ENCODE assay signal across 1 cellular context in the genomic region with DNA sequence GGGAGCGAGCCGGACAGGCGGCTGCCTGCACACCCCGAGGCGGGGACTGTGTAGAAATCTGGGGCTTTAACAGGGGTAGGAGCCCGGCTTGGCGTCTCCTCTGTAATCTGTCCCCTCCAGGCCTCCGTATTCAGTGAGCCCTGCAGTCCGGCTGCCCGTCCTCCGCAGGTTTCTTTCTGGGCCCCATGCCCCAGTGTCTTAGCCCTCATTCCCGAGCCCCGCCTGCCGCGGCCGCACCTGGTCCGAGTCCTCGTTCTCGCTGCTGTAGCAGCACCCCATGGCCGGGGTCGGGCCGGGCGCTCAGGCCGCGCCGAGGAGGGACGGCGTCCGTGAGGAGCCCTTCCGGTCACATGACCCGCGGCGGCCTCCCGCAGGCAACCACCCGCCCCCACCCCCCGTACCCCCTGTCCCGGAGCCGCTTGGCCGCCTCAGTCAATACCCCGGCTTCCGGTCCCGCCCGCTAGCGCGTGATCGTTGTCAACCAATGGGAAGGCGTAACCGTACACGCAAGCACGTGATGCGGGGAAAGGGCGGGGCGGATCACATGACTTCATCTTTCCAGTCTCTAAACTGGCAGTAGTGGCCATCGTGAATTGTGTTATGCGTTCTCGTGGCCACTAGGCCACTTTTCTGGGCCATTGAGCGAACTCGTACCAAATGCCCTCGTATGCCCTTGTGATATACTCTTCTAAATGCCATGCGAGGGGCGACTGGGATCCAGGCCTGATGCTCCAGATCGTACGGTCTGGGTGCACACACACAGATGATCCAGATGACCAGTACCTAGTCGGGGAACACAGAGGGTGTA.
TF ChIP-seq lines count a peak whose summit lies in the region.

Gene LAMTOR1, minus strand, starts transcription at position 352 of the 808 bp plus-strand sequence. Its CDS starts 73 bp downstream, at position 279.

TF ChIP-seq in A549, 52 proteins besides CTCF, POLR2A, EP300 and RAD21 (continued from another document):
- no peak for TF ChIP-seq REST (IDR thresholded peaks at IDR 0.05)
- TF ChIP-seq NPAS2 (CRISPR knock-in tag; IDR thresholded peaks at IDR 0.05; ENCODE audit: borderline replicate concordance) = no peak
- TF ChIP-seq FOSL2 (IDR thresholded peaks at IDR 0.05) = no peak
- no peak for TF ChIP-seq FOSL2 (CRISPR knock-in tag; IDR thresholded peaks at IDR 0.05)
- TF ChIP-seq E2F6 (IDR thresholded peaks at IDR 0.05; ENCODE audit: borderline replicate concordance, low read depth) = peak; percentile 43; the same call in 1 of the 2 replicates
- TF ChIP-seq, protein P1, sequence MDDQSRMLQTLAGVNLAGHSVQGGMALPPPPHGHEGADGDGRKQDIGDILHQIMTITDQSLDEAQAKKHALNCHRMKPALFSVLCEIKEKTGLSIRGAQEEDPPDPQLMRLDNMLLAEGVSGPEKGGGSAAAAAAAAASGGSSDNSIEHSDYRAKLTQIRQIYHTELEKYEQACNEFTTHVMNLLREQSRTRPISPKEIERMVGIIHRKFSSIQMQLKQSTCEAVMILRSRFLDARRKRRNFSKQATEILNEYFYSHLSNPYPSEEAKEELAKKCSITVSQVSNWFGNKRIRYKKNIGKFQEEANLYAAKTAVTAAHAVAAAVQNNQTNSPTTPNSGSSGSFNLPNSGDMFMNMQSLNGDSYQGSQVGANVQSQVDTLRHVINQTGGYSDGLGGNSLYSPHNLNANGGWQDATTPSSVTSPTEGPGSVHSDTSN (IDR thresholded peaks at IDR 0.05) = no peak; the same call in 1 of the 2 replicates
- TF ChIP-seq EHMT2 (IDR thresholded peaks at IDR 0.05; ENCODE audit: low read depth) = no peak
- peak; percentile 81 for TF ChIP-seq MAZ (IDR thresholded peaks at IDR 0.05; ENCODE audit: borderline replicate concordance, low read depth, low read length)
- no peak for TF ChIP-seq KDM1A (IDR thresholded peaks at IDR 0.05; ENCODE audit: low read depth)
- TF ChIP-seq SMC3 (IDR thresholded peaks at IDR 0.05) = no peak
- peak; percentile 72 to 98 for TF ChIP-seq JUN (IDR thresholded peaks at IDR 0.05)
- no peak for TF ChIP-seq HDAC2 (IDR thresholded peaks at IDR 0.05)
- no peak for TF ChIP-seq ZC3H11A (IDR thresholded peaks at IDR 0.05)
- TF ChIP-seq MYC (IDR thresholded peaks at IDR 0.05; ENCODE audit: borderline replicate concordance, low read length) = no peak
- TF ChIP-seq, protein P2, sequence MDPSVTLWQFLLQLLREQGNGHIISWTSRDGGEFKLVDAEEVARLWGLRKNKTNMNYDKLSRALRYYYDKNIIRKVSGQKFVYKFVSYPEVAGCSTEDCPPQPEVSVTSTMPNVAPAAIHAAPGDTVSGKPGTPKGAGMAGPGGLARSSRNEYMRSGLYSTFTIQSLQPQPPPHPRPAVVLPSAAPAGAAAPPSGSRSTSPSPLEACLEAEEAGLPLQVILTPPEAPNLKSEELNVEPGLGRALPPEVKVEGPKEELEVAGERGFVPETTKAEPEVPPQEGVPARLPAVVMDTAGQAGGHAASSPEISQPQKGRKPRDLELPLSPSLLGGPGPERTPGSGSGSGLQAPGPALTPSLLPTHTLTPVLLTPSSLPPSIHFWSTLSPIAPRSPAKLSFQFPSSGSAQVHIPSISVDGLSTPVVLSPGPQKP (IDR thresholded peaks at IDR 0.05; ENCODE audit: low read depth, low read length) = no peak
- no peak for TF ChIP-seq GATA3 (IDR thresholded peaks at IDR 0.05; ENCODE audit: borderline replicate concordance)
- 0 out of 2 replicates have a peak, but pooled peaks have one; percentile 43 for TF ChIP-seq ZNF302 (CRISPR knock-in tag; IDR thresholded peaks at IDR 0.05)
- TF ChIP-seq MAX (IDR thresholded peaks at IDR 0.05) = peak; percentile 76
- TF ChIP-seq, protein P3, sequence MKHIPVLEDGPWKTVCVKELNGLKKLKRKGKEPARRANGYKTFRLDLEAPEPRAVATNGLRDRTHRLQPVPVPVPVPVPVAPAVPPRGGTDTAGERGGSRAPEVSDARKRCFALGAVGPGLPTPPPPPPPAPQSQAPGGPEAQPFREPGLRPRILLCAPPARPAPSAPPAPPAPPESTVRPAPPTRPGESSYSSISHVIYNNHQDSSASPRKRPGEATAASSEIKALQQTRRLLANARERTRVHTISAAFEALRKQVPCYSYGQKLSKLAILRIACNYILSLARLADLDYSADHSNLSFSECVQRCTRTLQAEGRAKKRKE (CRISPR knock-in tag; IDR thresholded peaks at IDR 0.05; ENCODE audit: low read depth) = no peak
- no peak; the same call in 1 of the 2 replicates for TF ChIP-seq HOXB5 (CRISPR knock-in tag; IDR thresholded peaks at IDR 0.05)
- peak; percentile 90 for TF ChIP-seq PHF8 (IDR thresholded peaks at IDR 0.05; ENCODE audit: borderline replicate concordance, low read depth)
- TF ChIP-seq NFE2L2 (conservative IDR thresholded peaks at IDR 0.05; ENCODE audit: low read length) = no peak
- 0 out of 2 replicates have a peak, but pooled peaks have one; percentile 45 for TF ChIP-seq HOXA7 (CRISPR knock-in tag; IDR thresholded peaks at IDR 0.05)
- TF ChIP-seq HMGXB4 (CRISPR knock-in tag; IDR thresholded peaks at IDR 0.05; ENCODE audit: borderline replicate concordance) = no peak
- peak; percentile 64; the same call in 1 of the 2 replicates for TF ChIP-seq TFCP2L1 (CRISPR knock-in tag; IDR thresholded peaks at IDR 0.05)
- TF ChIP-seq CBX8 (IDR thresholded peaks at IDR 0.05) = no peak
- TF ChIP-seq SREBF2 (IDR thresholded peaks at IDR 0.05) = no peak
- TF ChIP-seq KDM5A (IDR thresholded peaks at IDR 0.05) = peak; percentile 46; the same call in 1 of the 2 replicates
- TF ChIP-seq TP53 (CRISPR knock-in tag; IDR thresholded peaks at IDR 0.05) = no peak
- TF ChIP-seq MAFK (IDR thresholded peaks at IDR 0.05; ENCODE audit: partially characterized antibody) = no peak
- TF ChIP-seq EHF (CRISPR knock-in tag; IDR thresholded peaks at IDR 0.05) = peak; percentile 41; the same call in 1 of the 2 replicates
- TF ChIP-seq CHD2 (IDR thresholded peaks at IDR 0.05; ENCODE audit: low read length, partially characterized antibody) = no peak
- no peak for TF ChIP-seq CBX2 (IDR thresholded peaks at IDR 0.05; ENCODE audit: borderline replicate concordance, low read depth)
- TF ChIP-seq BHLHE40 (IDR thresholded peaks at IDR 0.05; ENCODE audit: low read depth, low read length) = peak; percentile 87
- TF ChIP-seq ESRRA (IDR thresholded peaks at IDR 0.05; ENCODE audit: borderline replicate concordance, low read length) = no peak
- TF ChIP-seq NR3C1 (IDR thresholded peaks at IDR 0.05) = no peak
- TF ChIP-seq, protein P4, sequence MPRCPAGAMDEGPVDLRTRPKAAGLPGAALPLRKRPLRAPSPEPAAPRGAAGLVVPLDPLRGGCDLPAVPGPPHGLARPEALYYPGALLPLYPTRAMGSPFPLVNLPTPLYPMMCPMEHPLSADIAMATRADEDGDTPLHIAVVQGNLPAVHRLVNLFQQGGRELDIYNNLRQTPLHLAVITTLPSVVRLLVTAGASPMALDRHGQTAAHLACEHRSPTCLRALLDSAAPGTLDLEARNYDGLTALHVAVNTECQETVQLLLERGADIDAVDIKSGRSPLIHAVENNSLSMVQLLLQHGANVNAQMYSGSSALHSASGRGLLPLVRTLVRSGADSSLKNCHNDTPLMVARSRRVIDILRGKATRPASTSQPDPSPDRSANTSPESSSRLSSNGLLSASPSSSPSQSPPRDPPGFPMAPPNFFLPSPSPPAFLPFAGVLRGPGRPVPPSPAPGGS (IDR thresholded peaks at IDR 0.05) = peak; percentile 68; the same call in 1 of the 3 replicates
- TF ChIP-seq RARB (CRISPR knock-in tag; IDR thresholded peaks at IDR 0.05) = no peak
- TF ChIP-seq ZSCAN20 (CRISPR knock-in tag; IDR thresholded peaks at IDR 0.05) = peak; percentile 39; the same call in 1 of the 2 replicates
- no peak for TF ChIP-seq FOSB (CRISPR knock-in tag; IDR thresholded peaks at IDR 0.05)
